ENCODE assay signal across 19 cellular contexts in the genomic region with DNA sequence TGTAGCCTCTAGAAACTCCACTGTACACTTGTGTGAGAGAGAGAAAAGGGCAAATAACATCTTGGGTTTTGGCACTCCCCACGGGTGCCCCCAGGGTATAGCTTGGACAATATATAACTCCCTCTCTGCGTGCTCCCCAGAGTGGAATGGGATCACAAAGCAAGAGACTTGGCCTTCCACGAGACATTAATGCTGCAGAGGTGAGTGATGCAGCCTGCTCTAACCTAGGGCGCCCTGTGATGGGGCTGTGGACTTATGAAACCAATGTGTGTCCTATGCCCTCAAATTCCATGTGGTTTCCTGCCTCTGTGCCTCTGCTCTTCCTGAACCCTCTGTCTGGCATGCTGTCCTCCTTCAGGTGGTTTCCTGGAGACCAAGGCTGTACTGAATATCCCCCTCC. TPM values are rescaled to one million over a fixed set of nuclear protein-coding genes. Genes with fewer than 3 reads are reported as not detected.
DNase-seq lines count a peak whose midpoint lies in the region; ATAC-seq and TF ChIP-seq lines count a peak whose summit lies in the region.
"Had no signal": no experiment of that assay in that cellular context is flagged by ENCODE, and none has a peak within 500 bp of the region (broad histone marks: within the 10 kb centered on the region; RNA-seq: fewer than 3 reads in every experiment).

No MANE protein-coding gene starts in this region.

- H3K27ac Mint-ChIP-seq in activated naive CD4-positive, alpha-beta T cell treated with anti-CD3 and anti-CD28 coated beads, Interleukin-2, amount 50 U/mL, for 24 hours = peak overlapping the region; percentile 51
- H3K27ac Mint-ChIP-seq: H9 had no signal

- 77% methylated on average over 4 of the region's 4 CpGs; no CpG with 5 or more reads in 1 of the 2 donors for WGBS in transverse colon (ENCODE audit: low coverage in 1 of 2), 2 donors

- H3K36me3 ChIP-seq in mucosa of descending colon (ENCODE audit: low read depth) (no peaks in the 10 kb centered on the region), transverse colon (no peaks in the 10 kb centered on the region)

- TF ChIP-seq EP300 in transverse colon (IDR thresholded peaks at IDR 0.05; ENCODE audit: low read depth) = no peak

- DNase-seq in activated naive CD4-positive, alpha-beta T cell treated with anti-CD3 and anti-CD28 coated beads, Interleukin-2, amount 50 U/mL, for 16 hours = no peak
- DNase-seq in SW480 (ENCODE audit: low spot score) = peak; percentile 7
- DNase-seq in left colon = no peak
- no peak for DNase-seq in mucosa of descending colon
- DNase-seq in transverse colon = no peak
- no peak for DNase-seq in NCI-H510A treated with DMSO at 0.1 percent for 48 hours (lab: John Stamatoyannopoulos, UW)
- DNase-seq: DMS79 treated with DMSO at 0.1 percent for 48 hours, H9, NCI-H1105 treated with DMSO at 0.1 percent for 48 hours, NCI-H1694 treated with DMSO at 0.1 percent for 48 hours, NCI-H2227 treated with DMSO at 0.1 percent for 48 hours, NCI-H524, NCI-H82, SIG-M5 had no signal

- no peak for TF ChIP-seq POLR2A in transverse colon (IDR thresholded peaks at IDR 0.05)

- H3K9me3 ChIP-seq in mucosa of descending colon = no peaks in the 10 kb centered on the region
- no peaks in the 10 kb centered on the region for H3K9me3 ChIP-seq in transverse colon

- H3K9me3 Mint-ChIP-seq in activated naive CD4-positive, alpha-beta T cell treated with anti-CD3 and anti-CD28 coated beads, Interleukin-2, amount 50 U/mL, for 24 hours = no peaks in the 10 kb centered on the region

- H3K4me3 Mint-ChIP-seq in activated naive CD4-positive, alpha-beta T cell treated with anti-CD3 and anti-CD28 coated beads, Interleukin-2, amount 50 U/mL, for 24 hours = no peak overlapping the region
- H3K4me3 Mint-ChIP-seq: H9 had no signal

- no peaks in the 10 kb centered on the region for H3K27me3 ChIP-seq in transverse colon
- H3K27me3 ChIP-seq: BLaER1 treated with 17β-estradiol and CSF1 and Interleukin-3, amounts not matched to agents 10 nM and 100 nM had no signal

- intact Hi-C loops in left colon (cut with DNase I, micrococcal nuclease) (no loop called here), mucosa of descending colon (cut with DNase I, micrococcal nuclease) (no loop called here), transverse colon (cut with DNase I; ENCODE audit: low total_unique reads) (no loop called here)

- in situ Hi-C loops in transverse colon (cut with MboI; ENCODE audit: low pct_ligation_motif_present in 1 of 4, low pct_unique_long_range_greater_than_20kb in 1 of 4, low sequenced_read_pairs in 3 of 4) = no loop called here

- H3K4me1 ChIP-seq in mucosa of descending colon (ENCODE audit: low read depth) (no peaks in the 10 kb centered on the region), transverse colon (no peaks in the 10 kb centered on the region)

- no peak overlapping the region for H3K4me3 ChIP-seq in mucosa of descending colon
- H3K4me3 ChIP-seq in transverse colon = no peak overlapping the region
- H3K4me3 ChIP-seq: BLaER1 treated with 17β-estradiol and CSF1 and Interleukin-3, amounts not matched to agents 10 nM and 100 nM had no signal

- ATAC-seq in left colon = peak; percentile 19
- no peak for ATAC-seq in mucosa of descending colon
- ATAC-seq in HG02981 (IDR thresholded peaks at IDR 0.05; ENCODE audit: unreplicated experiment) = no peak

- peaks cover 17% of the 10 kb centered on the region for H3K4me1 Mint-ChIP-seq in activated naive CD4-positive, alpha-beta T cell treated with anti-CD3 and anti-CD28 coated beads, Interleukin-2, amount 50 U/mL, for 24 hours
- H3K4me1 Mint-ChIP-seq: H9 had no signal

- no peak overlapping the region for H3K27ac ChIP-seq in transverse colon
- H3K27ac ChIP-seq: RWPE1 had no signal

- H3K27me3 Mint-ChIP-seq in activated naive CD4-positive, alpha-beta T cell treated with anti-CD3 and anti-CD28 coated beads, Interleukin-2, amount 50 U/mL, for 24 hours = no peaks in the 10 kb centered on the region

- H3K36me3 Mint-ChIP-seq in activated naive CD4-positive, alpha-beta T cell treated with anti-CD3 and anti-CD28 coated beads, Interleukin-2, amount 50 U/mL, for 24 hours = peaks cover 15% of the 10 kb centered on the region

- TF ChIP-seq CTCF in mucosa of descending colon (IDR thresholded peaks at IDR 0.05) (no peak), transverse colon (IDR thresholded peaks at IDR 0.05) (no peak)

RNA-seq across cellular contexts. Expression of a gene that starts 22.0 kb away (rescaled TPM):
- total RNA-seq in left colon = under 1 TPM; 0.09 to 0.17 TPM
- total RNA-seq in mucosa of descending colon = under 1 TPM in 1 of 3 donors, not detected in 2; 0.13 TPM
- total RNA-seq in transverse colon = under 1 TPM in 2 of 4 donors, not detected in 2; 0.14 to 0.64 TPM
- total RNA-seq: H9, LHCN-M2 had no signal
